8 cellular contexts compared by ENCODE assay signal in genomic region chr16:2267505-2267912, GRCh38. TPM values are rescaled to one million over a fixed set of nuclear protein-coding genes. Genes with fewer than 3 reads are reported as not detected.
DNase-seq lines count a peak whose midpoint lies in the region; ATAC-seq, FAIRE-seq and TF ChIP-seq lines count a peak whose summit lies in the region.
"Not testable (repeated sequence)": the region's sequence is repeated elsewhere in the genome, so short reads cannot be mapped to it uniquely, and the experiment has no call there.

No MANE protein-coding gene starts in this region.

- not testable (repeated sequence) for H3K9me3 ChIP-seq in keratinocyte (ENCODE audit: control insufficient read depth, low read depth, low read length)

- TF ChIP-seq CTCF in LNCaP clone FGC (IDR thresholded peaks at IDR 0.05; ENCODE audit: control insufficient read depth, extremely low read depth, insufficient read depth); VCaP (conservative IDR thresholded peaks at IDR 0.05); keratinocyte (optimal IDR thresholded peaks at IDR 0.05 in 1 of 3, IDR thresholded peaks at IDR 0.05 in 1 of 3, conservative IDR thresholded peaks at IDR 0.05 in 1 of 3; ENCODE audit: extremely low read depth in 1 of 3, insufficient read depth in 2 of 3, low read length in 3 of 3): not testable (repeated sequence)

- H3K4me3 ChIP-seq in LNCaP clone FGC (ENCODE audit: low read depth, low read length): peak overlapping the region; percentile 90
- H3K4me3 ChIP-seq in keratinocyte (ENCODE audit: control insufficient read depth in 2 of 3, extremely low read depth in 1 of 3, insufficient read depth in 2 of 3, low read depth in 1 of 3, low read length in 3 of 3): peak overlapping the region; percentile 86 to 94 (median 89)

- H3K9me1 ChIP-seq in keratinocyte (ENCODE audit: control insufficient read depth, extremely low read depth, insufficient read depth, low read length): not testable (repeated sequence)

- H3K9ac ChIP-seq in keratinocyte (ENCODE audit: control insufficient read depth, extremely low read depth, insufficient read depth, low read length): peak overlapping the region; percentile 92

- dilution Hi-C loops in keratinocyte (cut with MboI; ENCODE audit: extremely low pct_ligation_motif_present, low sequenced_read_pairs): not testable (repeated sequence)

- H3K4me2 ChIP-seq in keratinocyte (ENCODE audit: control insufficient read depth, extremely low read depth, insufficient read depth, low read depth, low read length): peak overlapping the region; percentile 22

- peak overlapping the region; percentile 100 for H2AFZ ChIP-seq in keratinocyte (ENCODE audit: control insufficient read depth, low read length)

- H3K27me3 ChIP-seq in keratinocyte (ENCODE audit: control insufficient read depth, extremely low read depth, insufficient read depth, low read length): not testable (repeated sequence)

- not testable (repeated sequence) for FAIRE-seq in keratinocyte (lab: Jason Lieb, UNC)

- H4K20me1 ChIP-seq in keratinocyte (ENCODE audit: control insufficient read depth, extremely low read depth, insufficient read depth, low read length): peaks cover 35% of the 10 kb centered on the region

- ATAC-seq in GM19043 (IDR thresholded peaks at IDR 0.05; ENCODE audit: low read depth, unreplicated experiment) (peak; percentile 47), HG02798 (IDR thresholded peaks at IDR 0.05; ENCODE audit: poor library complexity, unreplicated experiment) (peak; percentile 62), sciatic nerve (peak; percentile 82)

- intact Hi-C loops in sciatic nerve (cut with DNase I): not testable (repeated sequence)

- peak; percentile 64 for DNase-seq in AG20443 (ENCODE audit: low spot score)
- DNase-seq in LNCaP clone FGC (ENCODE audit: low read depth); keratinocyte (ENCODE audit: low read depth, low spot score); sciatic nerve (ENCODE audit: low spot score): not testable (repeated sequence)

- peaks cover 15% of the 10 kb centered on the region for H3K4me1 ChIP-seq in keratinocyte (ENCODE audit: control insufficient read depth, extremely low read depth, insufficient read depth, low read length)

- peaks cover 11 to 24% of the 10 kb centered on the region in 2 experiments for H3K36me3 ChIP-seq in keratinocyte (ENCODE audit: control insufficient read depth in 2 of 2, extremely low read depth in 1 of 2, insufficient read depth in 2 of 2, low read length in 2 of 2)

- peaks cover 60% of the 10 kb centered on the region for H3K79me2 ChIP-seq in keratinocyte (ENCODE audit: control insufficient read depth, insufficient read depth, low read length)

- peak overlapping the region; percentile 82 for H3K27ac ChIP-seq in VCaP
- peak overlapping the region; percentile 99 for H3K27ac ChIP-seq in cingulate gyrus (ENCODE audit: low read depth, low read length)
- H3K27ac ChIP-seq in keratinocyte (ENCODE audit: control insufficient read depth, insufficient read depth, low read length): peak overlapping the region; percentile 95

RNA-seq across cellular contexts. Expression of gene RNPS1, which starts 0.4 kb away (rescaled TPM):
- polyA plus RNA-seq in keratinocyte: 79.2 to 226 TPM (median 89.4 TPM) in 3 replicates
- 103 TPM for polyA plus RNA-seq in keratinocyte (2011; ENCODE audit: low read depth)
- 120 and 165 TPM in 2 replicates for polyA plus RNA-seq in keratinocyte (2011; cell fraction: cytosol; rRNA removed)
- polyA plus RNA-seq in keratinocyte (2011; cell fraction: nucleus; rRNA removed): 157 and 175 TPM in 2 replicates
- polyA plus RNA-seq in keratinocyte (2012; ENCODE audit: low replicate concordance): 143 and 168 TPM in 2 replicates
- 86.9 to 133 TPM (median 89.3 TPM) in 3 replicates for polyA minus RNA-seq in keratinocyte
- 122 TPM for polyA minus RNA-seq in keratinocyte (2011; cell fraction: cytosol; rRNA and poly(A)+ RNA removed)
- 45.5 and 56.1 TPM in 2 replicates for polyA minus RNA-seq in keratinocyte (2011; cell fraction: nucleus; rRNA and poly(A)+ RNA removed)
- total RNA-seq in sciatic nerve: 103 TPM

RNA-seq across cellular contexts. Expression of gene ECI1, which starts 16.1 kb away (rescaled TPM):
- polyA plus RNA-seq in keratinocyte: 19.7 to 32.0 TPM (median 24.2 TPM) in 3 replicates
- 27.0 TPM for polyA plus RNA-seq in keratinocyte (2011; ENCODE audit: low read depth)
- polyA plus RNA-seq in keratinocyte (2011; cell fraction: cytosol; rRNA removed): 14.3 and 36.6 TPM in 2 replicates
- polyA plus RNA-seq in keratinocyte (2011; cell fraction: nucleus; rRNA removed): 20.6 and 22.0 TPM in 2 replicates
- 33.3 and 36.9 TPM in 2 replicates for polyA plus RNA-seq in keratinocyte (2012; ENCODE audit: low replicate concordance)
- 7.7 to 10.4 TPM (median 9.4 TPM) in 3 replicates for polyA minus RNA-seq in keratinocyte
- 36.6 TPM for polyA minus RNA-seq in keratinocyte (2011; cell fraction: cytosol; rRNA and poly(A)+ RNA removed)
- 10.8 and 10.9 TPM in 2 replicates for polyA minus RNA-seq in keratinocyte (2011; cell fraction: nucleus; rRNA and poly(A)+ RNA removed)
- 37.6 TPM for total RNA-seq in sciatic nerve

RNA-seq across cellular contexts. Expression of gene DNASE1L2, which starts 31.3 kb away (rescaled TPM):
- polyA plus RNA-seq in keratinocyte: 0.31 to 1.1 TPM (median 0.41 TPM) in 3 replicates
- 0.99 TPM for polyA plus RNA-seq in keratinocyte (2011; ENCODE audit: low read depth)
- polyA plus RNA-seq in keratinocyte (2011; cell fraction: cytosol; rRNA removed): 0.08 and 0.13 TPM in 2 replicates
- 1.2 and 2.1 TPM in 2 replicates for polyA plus RNA-seq in keratinocyte (2011; cell fraction: nucleus; rRNA removed)
- polyA plus RNA-seq in keratinocyte (2012; ENCODE audit: low replicate concordance): 0.22 and 4.8 TPM in 2 replicates
- 0.10 to 0.16 TPM in 2 of 3 replicates, not detected in the other for polyA minus RNA-seq in keratinocyte
- polyA minus RNA-seq in keratinocyte (2011; cell fraction: cytosol; rRNA and poly(A)+ RNA removed): not detected
- polyA minus RNA-seq in keratinocyte (2011; cell fraction: nucleus; rRNA and poly(A)+ RNA removed): 0.74 TPM in 1 of 2 replicates, not detected in the other
- total RNA-seq in sciatic nerve: 1.6 TPM

RNA-seq across cellular contexts. Expression of gene E4F1, which starts 44.1 kb away (rescaled TPM):
- 10.5 to 24.7 TPM (median 11.1 TPM) in 3 replicates for polyA plus RNA-seq in keratinocyte
- 16.2 TPM for polyA plus RNA-seq in keratinocyte (2011; ENCODE audit: low read depth)
- 4.1 and 10.4 TPM in 2 replicates for polyA plus RNA-seq in keratinocyte (2011; cell fraction: cytosol; rRNA removed)
- 36.5 and 49.1 TPM in 2 replicates for polyA plus RNA-seq in keratinocyte (2011; cell fraction: nucleus; rRNA removed)
- 12.1 and 15.4 TPM in 2 replicates for polyA plus RNA-seq in keratinocyte (2012; ENCODE audit: low replicate concordance)
- polyA minus RNA-seq in keratinocyte: 9.2 to 18.5 TPM (median 12.6 TPM) in 3 replicates
- 29.2 TPM for polyA minus RNA-seq in keratinocyte (2011; cell fraction: cytosol; rRNA and poly(A)+ RNA removed)
- polyA minus RNA-seq in keratinocyte (2011; cell fraction: nucleus; rRNA and poly(A)+ RNA removed): 23.0 and 30.4 TPM in 2 replicates
- 22.3 TPM for total RNA-seq in sciatic nerve

RNA-seq across cellular contexts. Expression of gene PGP, which starts 52.9 kb away (rescaled TPM):
- polyA plus RNA-seq in keratinocyte: 10.3 to 18.0 TPM (median 10.4 TPM) in 3 replicates
- 1.6 TPM for polyA plus RNA-seq in keratinocyte (2011; ENCODE audit: low read depth)
- polyA plus RNA-seq in keratinocyte (2011; cell fraction: cytosol; rRNA removed): 6.1 and 12.6 TPM in 2 replicates
- 20.4 and 24.2 TPM in 2 replicates for polyA plus RNA-seq in keratinocyte (2011; cell fraction: nucleus; rRNA removed)
- 6.5 and 17.3 TPM in 2 replicates for polyA plus RNA-seq in keratinocyte (2012; ENCODE audit: low replicate concordance)
- polyA minus RNA-seq in keratinocyte: 6.3 to 10.6 TPM (median 9.1 TPM) in 3 replicates
- polyA minus RNA-seq in keratinocyte (2011; cell fraction: cytosol; rRNA and poly(A)+ RNA removed): 21.7 TPM
- 9.2 and 10.9 TPM in 2 replicates for polyA minus RNA-seq in keratinocyte (2011; cell fraction: nucleus; rRNA and poly(A)+ RNA removed)
- total RNA-seq in sciatic nerve: 11.8 TPM
